In genomic region chr1:6427445-6428390, GRCh38 we compare ENCODE assay signal across 2 cellular contexts.
A peak's percentile ranks its signal among the peaks of the same experiment; 100 is the strongest.
TF ChIP-seq lines count a peak whose summit lies in the region.

No MANE protein-coding gene starts in this region.

TF ChIP-seq in HCT116, 20 proteins besides CTCF, POLR2A, EP300 and RAD21:
- no peak for TF ChIP-seq EZH2 (IDR thresholded peaks at IDR 0.05)
- no peak for TF ChIP-seq TCF7L2 (IDR thresholded peaks at IDR 0.05; ENCODE audit: borderline replicate concordance, extremely low read depth, insufficient read depth, insufficient read length)
- no peak for TF ChIP-seq MAX (IDR thresholded peaks at IDR 0.05)
- TF ChIP-seq EZH2phosphoT487 (IDR thresholded peaks at IDR 0.05; ENCODE audit: borderline replicate concordance) = no peak
- no peak for TF ChIP-seq JUND (IDR thresholded peaks at IDR 0.05)
- TF ChIP-seq FOSL1 (IDR thresholded peaks at IDR 0.05; ENCODE audit: low read depth) = no peak
- no peak for TF ChIP-seq EGR1 (IDR thresholded peaks at IDR 0.05; ENCODE audit: low read depth)
- TF ChIP-seq CEBPB (IDR thresholded peaks at IDR 0.05; ENCODE audit: low read depth) = no peak
- no peak for TF ChIP-seq SRF (IDR thresholded peaks at IDR 0.05; ENCODE audit: low read depth)
- no peak for TF ChIP-seq ZFX (IDR thresholded peaks at IDR 0.05)
- no peak for TF ChIP-seq ZBTB33 (IDR thresholded peaks at IDR 0.05; ENCODE audit: extremely low read depth, insufficient replicate concordance, low read length)
- no peak for TF ChIP-seq ATF3 (IDR thresholded peaks at IDR 0.05)
- TF ChIP-seq YY1 (IDR thresholded peaks at IDR 0.05; ENCODE audit: extremely low read depth, insufficient replicate concordance, low read depth, low read length) = no peak
- no peak for TF ChIP-seq SIN3A (IDR thresholded peaks at IDR 0.05; ENCODE audit: low read depth)
- TF ChIP-seq ZNF274 (IDR thresholded peaks at IDR 0.05; ENCODE audit: low read depth, low read length) = no peak
- no peak for TF ChIP-seq POLR2AphosphoS5 (IDR thresholded peaks at IDR 0.05; ENCODE audit: low read depth, low read length)
- TF ChIP-seq REST (IDR thresholded peaks at IDR 0.05; ENCODE audit: low read depth) = no peak

TF ChIP-seq in K562, 482 proteins besides CTCF, POLR2A, EP300 and RAD21:
- TF ChIP-seq NONO (IDR thresholded peaks at IDR 0.05; ENCODE audit: low read depth in 2 of 2, low read length in 1 of 2) (0 out of 4 replicates have a peak, but pooled peaks of 1 of the 2 experiments have one; percentile 53), MAX (CRISPR knock-in tag; IDR thresholded peaks at IDR 0.05) (peak; percentile 23; the same call in 1 of the 2 replicates), FOXK2 (conservative IDR thresholded peaks at IDR 0.05 in 1 of 2, IDR thresholded peaks at IDR 0.05 in 1 of 2; ENCODE audit: low read depth in 2 of 2) (peak in 1 of 2 experiments; percentile 51; a peak in 1 of 4 replicates), PRDM10 (IDR thresholded peaks at IDR 0.05; ENCODE audit: partially characterized antibody) (peak; percentile 96), FOXA3 (CRISPR knock-in tag; conservative IDR thresholded peaks at IDR 0.05 in 1 of 2, IDR thresholded peaks at IDR 0.05 in 1 of 2) (peak in 1 of 2 experiments; percentile 13; a peak in 1 of 4 replicates), ZC3H4 (CRISPR knock-in tag; IDR thresholded peaks at IDR 0.05; ENCODE audit: borderline replicate concordance) (peak; percentile 78; the same call in 1 of the 2 replicates), KLF6 (CRISPR knock-in tag; IDR thresholded peaks at IDR 0.05; ENCODE audit: borderline replicate concordance) (no peak), MTA2 (IDR thresholded peaks at IDR 0.05; ENCODE audit: low read depth) (no peak), USF1 (CRISPR knock-in tag; IDR thresholded peaks at IDR 0.05) (peak; percentile 32; the same call in 1 of the 2 replicates), DNMT1 (IDR thresholded peaks at IDR 0.05) (no peak)
